8 cellular contexts compared by ENCODE assay signal in genomic region chr7:100612730-100613446, GRCh38. TPM values are rescaled to one million over a fixed set of nuclear protein-coding genes. Genes with fewer than 3 reads are reported as not detected.
A peak's percentile ranks its signal among the peaks of the same experiment; 100 is the strongest.
DNase-seq lines count a peak whose midpoint lies in the region; ATAC-seq and TF ChIP-seq lines count a peak whose summit lies in the region.

No MANE protein-coding gene starts in this region.

- DNase-seq in activated naive CD4-positive, alpha-beta T cell treated with anti-CD3 and anti-CD28 coated beads, Interleukin-2, amount 10 ng/mL, durations not matched to agents 7 days and 5 days, result peak; percentile 58
- DNase-seq in activated naive CD4-positive, alpha-beta T cell treated with Interleukin-2 at 50 U/mL for 16 hours, result no peak
- DNase-seq in RWPE1 (ENCODE audit: low spot score) (no peak), endodermal cell (peak; percentile 74), middle frontal gyrus (ENCODE audit: extremely low spot score, low spot score) (no peak), T1000 (lab: John Stamatoyannopoulos, UW) (no peak)
- no peak for DNase-seq in natural killer cell treated with Interleukin-12 subunit alpha and Interleukin-12 subunit beta and Interleukin-15 and Interleukin-18, amount 100 ng/mL, for 72 hours (ENCODE audit: low spot score)

- no peaks in the 10 kb centered on the region for H3K9me3 ChIP-seq in endodermal cell (ENCODE audit: control insufficient read depth, low read length)

- peaks cover 33% of the 10 kb centered on the region for H3K4me1 Mint-ChIP-seq in activated naive CD4-positive, alpha-beta T cell treated with anti-CD3 and anti-CD28 coated beads, Interleukin-2, amount 10 ng/mL, durations not matched to agents 7 days and 5 days
- H3K4me1 Mint-ChIP-seq in endodermal cell, result peaks cover 6% of the 10 kb centered on the region
- H3K4me1 Mint-ChIP-seq in natural killer cell treated with Interleukin-12 subunit alpha and Interleukin-12 subunit beta and Interleukin-15 and Interleukin-18, amount 100 ng/mL, for 72 hours (ENCODE audit: low read depth in 2 of 2), result peaks cover 8 to 13% of the 10 kb centered on the region in 2 donors

- peaks cover 21% of the 10 kb centered on the region for H3K36me3 Mint-ChIP-seq in activated naive CD4-positive, alpha-beta T cell treated with anti-CD3 and anti-CD28 coated beads, Interleukin-2, amount 10 ng/mL, durations not matched to agents 7 days and 5 days
- peaks cover 2% of the 10 kb centered on the region for H3K36me3 Mint-ChIP-seq in endodermal cell (ENCODE audit: low read depth)
- no peaks in the 10 kb centered on the region for H3K36me3 Mint-ChIP-seq in natural killer cell treated with Interleukin-12 subunit alpha and Interleukin-12 subunit beta and Interleukin-15 and Interleukin-18, amount 100 ng/mL, for 72 hours

- H3K4me3 Mint-ChIP-seq in activated naive CD4-positive, alpha-beta T cell treated with anti-CD3 and anti-CD28 coated beads, Interleukin-2, amount 10 ng/mL, durations not matched to agents 7 days and 5 days, result peak overlapping the region; percentile 91
- peak overlapping the region; percentile 80 for H3K4me3 Mint-ChIP-seq in endodermal cell
- peak overlapping the region; percentile 92 for H3K4me3 Mint-ChIP-seq in natural killer cell treated with Interleukin-12 subunit alpha and Interleukin-12 subunit beta and Interleukin-15 and Interleukin-18, amount 100 ng/mL, for 72 hours

- H3K9ac ChIP-seq in endodermal cell (ENCODE audit: extremely low read depth, low read length, poor library complexity, severe bottlenecking), result peak overlapping the region; percentile 13

- no peaks in the 10 kb centered on the region for H3K36me3 ChIP-seq in endodermal cell (ENCODE audit: control insufficient read depth, insufficient read depth, low read length)

- peak; percentile 26; the same call in 1 of the 2 replicates for TF ChIP-seq CTCF in RWPE1 (conservative IDR thresholded peaks at IDR 0.05; ENCODE audit: low read depth)
- TF ChIP-seq CTCF in endodermal cell (conservative IDR thresholded peaks at IDR 0.05), result peak; percentile 72

- no peaks in the 10 kb centered on the region for H3K4me1 ChIP-seq in endodermal cell (ENCODE audit: control insufficient read depth, insufficient read depth, low read length)

- CTCF ChIA-PET in activated naive CD4-positive, alpha-beta T cell treated with anti-CD3 and anti-CD28 coated beads, Interleukin-2, amount 10 ng/mL, durations not matched to agents 7 days and 5 days (lab: Charles Lee), result interaction anchor here (0.5 to 3.1 kb wide), 9 partner anchors 14 to 101 kb away, joined by 3 to 22 read pairs (median 3); partner anchors contain the start of genes GIGYF1 and LRCH4
- CTCF ChIA-PET in RWPE1 (lab: Yijun Ruan, JAX), result interaction anchor here (0.8 to 1.8 kb wide), 5 partner anchors 20 to 104 kb away, joined by 3 to 7 read pairs (median 4); no protein-coding TSS in a partner anchor

- peak overlapping the region; percentile 99 for H3K27ac Mint-ChIP-seq in activated naive CD4-positive, alpha-beta T cell treated with anti-CD3 and anti-CD28 coated beads, Interleukin-2, amount 10 ng/mL, durations not matched to agents 7 days and 5 days
- H3K27ac Mint-ChIP-seq in endodermal cell, result no peak overlapping the region
- H3K27ac Mint-ChIP-seq in natural killer cell treated with Interleukin-12 subunit alpha and Interleukin-12 subunit beta and Interleukin-15 and Interleukin-18, amount 100 ng/mL, for 72 hours, result peak overlapping the region in 1 of 2 donors; percentile 98

- H3K27me3 Mint-ChIP-seq in activated naive CD4-positive, alpha-beta T cell treated with anti-CD3 and anti-CD28 coated beads, Interleukin-2, amount 10 ng/mL, durations not matched to agents 7 days and 5 days, result peaks cover 14% of the 10 kb centered on the region
- H3K27me3 Mint-ChIP-seq in endodermal cell (ENCODE audit: insufficient read depth), result no peaks in the 10 kb centered on the region
- H3K27me3 Mint-ChIP-seq in natural killer cell treated with Interleukin-12 subunit alpha and Interleukin-12 subunit beta and Interleukin-15 and Interleukin-18, amount 100 ng/mL, for 72 hours, result no peaks in the 10 kb centered on the region

- H3K27ac ChIP-seq in RWPE1 (peak overlapping the region; percentile 91), endodermal cell (ENCODE audit: low read depth, low read length) (no peak overlapping the region)

- WGBS in endodermal cell (ENCODE audit: insufficient coverage in 1 of 2, insufficient read length in 1 of 2), 2 experiments, result 7 to 10% methylated on average over 13 to 29 of the region's 29 CpGs

- POLR2A ChIA-PET in RWPE1 (lab: Yijun Ruan, JAX; ENCODE audit: low non-redundant PET), result interaction anchor here (0.6 to 1.5 kb wide), 5 partner anchors 26 to 825 kb away, joined by 3 to 8 read pairs (median 6); partner anchors contain the start of genes FBXO24 and LRCH4

- H3K4me3 ChIP-seq in endodermal cell (ENCODE audit: low read length), result peak overlapping the region; percentile 91

- no peaks in the 10 kb centered on the region for H3K27me3 ChIP-seq in endodermal cell (ENCODE audit: control insufficient read depth, insufficient read depth, low read length, poor library complexity, severe bottlenecking)

- peak in 1 of 2 donors; percentile 3 for ATAC-seq in natural killer cell treated with Interleukin-12 subunit alpha and Interleukin-12 subunit beta and Interleukin-15 and Interleukin-18, amount 100 ng/mL, for 72 hours
- no peak for ATAC-seq in GM21526 (IDR thresholded peaks at IDR 0.05; ENCODE audit: low FRiP score, unreplicated experiment)

- no peaks in the 10 kb centered on the region for H3K9me3 Mint-ChIP-seq in activated naive CD4-positive, alpha-beta T cell treated with anti-CD3 and anti-CD28 coated beads, Interleukin-2, amount 10 ng/mL, durations not matched to agents 7 days and 5 days
- H3K9me3 Mint-ChIP-seq in endodermal cell, result no peaks in the 10 kb centered on the region
- no peaks in the 10 kb centered on the region for H3K9me3 Mint-ChIP-seq in natural killer cell treated with Interleukin-12 subunit alpha and Interleukin-12 subunit beta and Interleukin-15 and Interleukin-18, amount 100 ng/mL, for 72 hours

RNA-seq across cellular contexts. Expression of gene MOSPD3, which starts 0.5 kb away (rescaled TPM):
- total RNA-seq in endodermal cell, result 10 to 100 TPM; 19.8 to 25.5 TPM
- 33.1 TPM for polyA plus RNA-seq in endodermal cell (2013, experiment 1 of 2)
- polyA plus RNA-seq in endodermal cell (2013, experiment 2 of 2), result 32.4 TPM
- 10 to 100 TPM; 17.6 to 19.2 TPM for total RNA-seq in natural killer cell treated with Interleukin-12 subunit alpha and Interleukin-12 subunit beta and Interleukin-15 and Interleukin-18, amount 100 ng/mL, for 72 hours

RNA-seq across cellular contexts. Expression of gene PCOLCE, which starts 10.7 kb away (rescaled TPM):
- total RNA-seq in endodermal cell, result 10 to 100 TPM; 17.5 to 37.7 TPM
- 47.4 TPM for polyA plus RNA-seq in endodermal cell (2013, experiment 1 of 2)
- polyA plus RNA-seq in endodermal cell (2013, experiment 2 of 2), result 40.5 TPM
- total RNA-seq in natural killer cell treated with Interleukin-12 subunit alpha and Interleukin-12 subunit beta and Interleukin-15 and Interleukin-18, amount 100 ng/mL, for 72 hours, result 1 to 10 TPM; 5.4 to 5.6 TPM

RNA-seq across cellular contexts. Expression of gene FBXO24, which starts 26.8 kb away (rescaled TPM):
- total RNA-seq in endodermal cell, result 1 to 10 TPM; 1.3 to 3.0 TPM
- 2.4 TPM for polyA plus RNA-seq in endodermal cell (2013, experiment 1 of 2)
- polyA plus RNA-seq in endodermal cell (2013, experiment 2 of 2), result 1.4 TPM
- total RNA-seq in natural killer cell treated with Interleukin-12 subunit alpha and Interleukin-12 subunit beta and Interleukin-15 and Interleukin-18, amount 100 ng/mL, for 72 hours, result under 1 TPM in 1 of 2 donors, not detected in 1; 0.21 TPM

RNA-seq across cellular contexts. Expression of gene LRCH4, which starts 27.0 kb away (rescaled TPM):
- total RNA-seq in endodermal cell, result 10 to 100 TPM; 49.4 to 56.0 TPM
- polyA plus RNA-seq in endodermal cell (2013, experiment 1 of 2), result 50.6 TPM
- 40.0 TPM for polyA plus RNA-seq in endodermal cell (2013, experiment 2 of 2)
- total RNA-seq in natural killer cell treated with Interleukin-12 subunit alpha and Interleukin-12 subunit beta and Interleukin-15 and Interleukin-18, amount 100 ng/mL, for 72 hours, result 100 to 1,000 TPM; 125 to 150 TPM

RNA-seq across cellular contexts. Expression of gene TFR2, which starts 28.5 kb away (rescaled TPM):
- total RNA-seq in endodermal cell, result 1 to 10 TPM; 1.4 to 2.1 TPM
- polyA plus RNA-seq in endodermal cell (2013, experiment 1 of 2), result 1.7 TPM
- polyA plus RNA-seq in endodermal cell (2013, experiment 2 of 2), result 1.2 TPM
- 10 to 100 TPM; 10.1 to 34.1 TPM for total RNA-seq in natural killer cell treated with Interleukin-12 subunit alpha and Interleukin-12 subunit beta and Interleukin-15 and Interleukin-18, amount 100 ng/mL, for 72 hours

Comparison
In these comparisons a context has a peak if more than half of its experiments do, and no peak if none do; other contexts are left out.
1. DNase-seq: peak in activated naive CD4-positive, alpha-beta T cell treated with anti-CD3 and anti-CD28 coated beads, Interleukin-2, amount 10 ng/mL, durations not matched to agents 7 days and 5 days (single experiment) and endodermal cell (single experiment); none in activated naive CD4-positive, alpha-beta T cell treated with Interleukin-2 at 50 U/mL for 16 hours (single experiment), RWPE1 (single experiment), natural killer cell treated with Interleukin-12 subunit alpha and Interleukin-12 subunit beta and Interleukin-15 and Interleukin-18, amount 100 ng/mL, for 72 hours (single experiment), middle frontal gyrus (single experiment) and T1000 (single experiment).
2. Peak in every context shown above with its lines, with median percentiles within 50 percentile points of each other: H3K4me3 Mint-ChIP-seq.